Comparison of ENCODE assay signal across 32 cellular contexts in genomic region chr11:113935858-113936257, GRCh38. TPM values are rescaled to one million over a fixed set of nuclear protein-coding genes. Genes with fewer than 3 reads are reported as not detected.
"Had no signal": no experiment of that assay in that cellular context is flagged by ENCODE, and none has a peak within 500 bp of the region (broad histone marks: within the 10 kb centered on the region; RNA-seq: fewer than 3 reads in every experiment).

No MANE protein-coding gene starts in this region.

- ATAC-seq: activated CD8-positive, alpha-beta T cell treated with anti-CD3 and anti-CD28 coated beads for 36 hours; activated naive CD8-positive, alpha-beta T cell treated with anti-CD3 and anti-CD28 coated beads, Interleukin-2, amount 50 U/mL, for 24 hours; activated T-cell treated with anti-CD3 and anti-CD28 coated beads, Interleukin-2, amount 50 U/mL, for 4 hours; activated T-cell treated with anti-CD3 and anti-CD28 coated beads, Interleukin-2, amount 50 U/mL, for 72 hours; activated T-helper 17 cell treated with anti-CD3 and anti-CD28 coated beads, Interleukin-2, amount 50 U/mL, for 72 hours; body of pancreas had no signal

- H3K27ac ChIP-seq: body of pancreas, brain microvascular endothelial cell, breast epithelium had no signal

- DNase-seq: activated B cell treated with CpG ODN at 0.5 μM for 24 hours; activated CD4-positive, alpha-beta memory T cell treated with anti-CD3 and anti-CD28 coated beads for 36 hours; activated CD4-positive, alpha-beta T cell treated with anti-CD3 and anti-CD28 coated beads for 4 hours; activated CD4-positive, alpha-beta T cell treated with anti-CD3 and anti-CD28 coated beads, Interleukin-2, amount 10 ng/mL, durations not matched to agents 24 days and 14 days; activated CD4-positive, alpha-beta T cell treated with anti-CD3 and anti-CD28 coated beads, Interleukin-2, amount 50 U/mL, for 1 hour; activated CD4-positive, alpha-beta T cell treated with anti-CD3 and anti-CD28 coated beads, Interleukin-2, amount 50 U/mL, for 4 hours; activated CD4-positive, CD25-positive, alpha-beta regulatory T cell treated with anti-CD3 and anti-CD28 coated beads, Interleukin-2, amount 50 U/mL, for 72 hours; activated CD8-positive, alpha-beta memory T cell treated with anti-CD3 and anti-CD28 coated beads, Interleukin-2, amount 50 U/mL, for 4 hours; activated CD8-positive, alpha-beta T cell treated with anti-CD3 and anti-CD28 coated beads for 36 hours; activated gamma-delta T cell; activated naive CD4-positive, alpha-beta T cell treated with anti-CD3 and anti-CD28 coated beads, Interleukin-2, amount 10 ng/mL, durations not matched to agents 7 days and 5 days; activated naive CD4-positive, alpha-beta T cell treated with Interleukin-2 at 50 U/mL for 16 hours; activated naive CD8-positive, alpha-beta T cell treated with anti-CD3 and anti-CD28 coated beads, Interleukin-2, amount 10 ng/mL, durations not matched to agents 7 days and 5 days; activated naive CD8-positive, alpha-beta T cell treated with anti-CD3 and anti-CD28 coated beads, Interleukin-2, amount 50 U/mL, for 24 hours; activated T-cell treated with anti-CD3 and anti-CD28 coated beads for 4 hours; activated T-cell treated with anti-CD3 and anti-CD28 coated beads, Interleukin-2, amount 50 U/mL, for 1 hour; activated T-cell treated with anti-CD3 and anti-CD28 coated beads, Interleukin-2, amount 50 U/mL, for 4 hours; activated T-cell treated with anti-CD3 and anti-CD28 coated beads, Interleukin-2, amount 50 U/mL, for 72 hours; amygdala; aorta; body of pancreas; brain microvascular endothelial cell; caudate nucleus; SW 1271; T-helper 1 cell; T-helper 2 cell; T-helper 9 cell had no signal

RNA-seq across cellular contexts. Expression of gene HTR3B, which starts 31.3 kb away (rescaled TPM):
- total RNA-seq: activated CD4-positive, alpha-beta memory T cell treated with anti-CD3 and anti-CD28 coated beads for 36 hours; activated CD4-positive, alpha-beta T cell treated with anti-CD3 and anti-CD28 coated beads, Interleukin-2, amount 10 ng/mL, durations not matched to agents 24 days and 14 days; activated CD8-positive, alpha-beta memory T cell treated with anti-CD3 and anti-CD28 coated beads for 36 hours; activated CD8-positive, alpha-beta T cell treated with anti-CD3 and anti-CD28 coated beads for 36 hours; activated naive CD8-positive, alpha-beta T cell treated with anti-CD3 and anti-CD28 coated beads, Interleukin-2, amount 10 ng/mL, durations not matched to agents 7 days and 5 days; activated T-cell treated with anti-CD3 and anti-CD28 coated beads, Interleukin-2, amount 50 U/mL, for 4 hours; activated T-cell treated with anti-CD3 and anti-CD28 coated beads, Interleukin-2, amount 50 U/mL, for 72 hours; activated T-helper 1 cell treated with anti-CD3 and anti-CD28 coated beads, Interleukin-12 subunit alpha, Interleukin-12 subunit beta, Interleukin-2, Interleukin-4 antibody, amounts not matched to agents 30 ng/mL and 10 ng/mL and 1 ng/mL, durations not matched to agents 14 hours and 24 hours and 36 hours; activated T-helper 17 cell treated with anti-CD3 and anti-CD28 coated beads, Interleukin-2, amount 50 U/mL, for 72 hours; aorta; astrocyte; body of pancreas; breast epithelium had no signal

RNA-seq across cellular contexts. Expression of gene HTR3A, which starts 39.0 kb away (rescaled TPM):
- total RNA-seq: activated CD4-positive, alpha-beta memory T cell treated with anti-CD3 and anti-CD28 coated beads for 36 hours; activated CD4-positive, alpha-beta T cell treated with anti-CD3 and anti-CD28 coated beads, Interleukin-2, amount 10 ng/mL, durations not matched to agents 24 days and 14 days; activated CD8-positive, alpha-beta memory T cell treated with anti-CD3 and anti-CD28 coated beads for 36 hours; activated CD8-positive, alpha-beta T cell treated with anti-CD3 and anti-CD28 coated beads for 36 hours; activated naive CD8-positive, alpha-beta T cell treated with anti-CD3 and anti-CD28 coated beads, Interleukin-2, amount 10 ng/mL, durations not matched to agents 7 days and 5 days; activated T-cell treated with anti-CD3 and anti-CD28 coated beads, Interleukin-2, amount 50 U/mL, for 4 hours; activated T-cell treated with anti-CD3 and anti-CD28 coated beads, Interleukin-2, amount 50 U/mL, for 72 hours; activated T-helper 1 cell treated with anti-CD3 and anti-CD28 coated beads, Interleukin-12 subunit alpha, Interleukin-12 subunit beta, Interleukin-2, Interleukin-4 antibody, amounts not matched to agents 30 ng/mL and 10 ng/mL and 1 ng/mL, durations not matched to agents 14 hours and 24 hours and 36 hours; activated T-helper 17 cell treated with anti-CD3 and anti-CD28 coated beads, Interleukin-2, amount 50 U/mL, for 72 hours; aorta; astrocyte had no signal
